Comparison of ENCODE assay signal across 11 cellular contexts in the genomic region with DNA sequence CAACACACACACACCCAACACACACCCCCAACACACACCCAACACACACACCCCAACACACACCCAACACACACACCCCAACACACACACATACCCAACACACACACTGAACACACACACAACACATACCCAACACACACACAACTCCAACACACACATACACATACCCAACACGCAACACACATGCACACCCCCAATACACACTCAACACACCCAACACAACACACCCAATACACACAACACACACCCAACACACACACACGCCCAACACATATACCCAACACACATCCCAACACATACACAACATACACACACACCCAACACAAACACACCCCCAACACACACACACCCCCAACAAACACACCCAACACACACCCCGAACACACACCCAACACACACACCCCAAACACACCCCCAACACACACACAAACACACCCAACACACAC.
"Had no signal": no experiment of that assay in that cellular context is flagged by ENCODE, and none has a peak within 500 bp of the region (broad histone marks: within the 10 kb centered on the region; RNA-seq: fewer than 3 reads in every experiment).

No MANE protein-coding gene starts in this region.

- H3K4me3 ChIP-seq: esophagus squamous epithelium, neural progenitor cell, right atrium auricular region, thyroid gland had no signal

- H3K4me1 ChIP-seq: esophagus squamous epithelium, neural progenitor cell, right atrium auricular region, thyroid gland had no signal

- H3K36me3 Mint-ChIP-seq: stimulated activated effector memory CD8-positive, alpha-beta T cell treated with anti-CD3 and anti-CD28 coated beads, Interleukin-12 subunit alpha, Interleukin-12 subunit beta, amount 100 ng/mL, for 72 hours had no signal

- H3K27me3 ChIP-seq: neural progenitor cell, thyroid gland had no signal

- H3K4me3 Mint-ChIP-seq: activated CD4-positive, alpha-beta memory T cell treated with anti-CD3 and anti-CD28 coated beads, Interleukin-2, amount 10 ng/mL, durations not matched to agents 7 days and 5 days; neural progenitor cell; stimulated activated effector memory CD8-positive, alpha-beta T cell treated with anti-CD3 and anti-CD28 coated beads, Interleukin-12 subunit alpha, Interleukin-12 subunit beta, amount 100 ng/mL, for 72 hours had no signal

- H3K27ac ChIP-seq: esophagus squamous epithelium, right atrium auricular region, thyroid gland had no signal

- H3K9me3 Mint-ChIP-seq: activated T-helper 17 cell treated with anti-CD3 and anti-CD28 coated beads, Interleukin-2, amount 50 U/mL, for 72 hours had no signal

- H3K36me3 ChIP-seq: neural progenitor cell, right atrium auricular region, thyroid gland had no signal

- H3K4me1 Mint-ChIP-seq: neural progenitor cell had no signal

- H3K27me3 Mint-ChIP-seq: activated T-helper 17 cell treated with anti-CD3 and anti-CD28 coated beads, Interleukin-2, amount 50 U/mL, for 72 hours had no signal

- H3K27ac Mint-ChIP-seq: activated T-helper 17 cell treated with anti-CD3 and anti-CD28 coated beads, Interleukin-2, amount 50 U/mL, for 72 hours; neural progenitor cell; stimulated activated effector memory CD8-positive, alpha-beta T cell treated with anti-CD3 and anti-CD28 coated beads, Interleukin-12 subunit alpha, Interleukin-12 subunit beta, amount 100 ng/mL, for 72 hours had no signal

- H3K9me3 ChIP-seq: esophagus squamous epithelium, right atrium auricular region, thyroid gland had no signal

- DNase-seq: activated CD4-positive, alpha-beta memory T cell treated with anti-CD3 and anti-CD28 coated beads, Interleukin-2, amount 10 ng/mL, durations not matched to agents 7 days and 5 days; activated naive CD4-positive, alpha-beta T cell treated with anti-CD3 and anti-CD28 coated beads, Interleukin-2, amount 50 U/mL, for 16 hours; anterior cingulate cortex; esophagus squamous epithelium; glutamatergic neuron; small intestine; thyroid gland had no signal
